Comparison of ENCODE assay signal across 1 cellular context in the genomic region with DNA sequence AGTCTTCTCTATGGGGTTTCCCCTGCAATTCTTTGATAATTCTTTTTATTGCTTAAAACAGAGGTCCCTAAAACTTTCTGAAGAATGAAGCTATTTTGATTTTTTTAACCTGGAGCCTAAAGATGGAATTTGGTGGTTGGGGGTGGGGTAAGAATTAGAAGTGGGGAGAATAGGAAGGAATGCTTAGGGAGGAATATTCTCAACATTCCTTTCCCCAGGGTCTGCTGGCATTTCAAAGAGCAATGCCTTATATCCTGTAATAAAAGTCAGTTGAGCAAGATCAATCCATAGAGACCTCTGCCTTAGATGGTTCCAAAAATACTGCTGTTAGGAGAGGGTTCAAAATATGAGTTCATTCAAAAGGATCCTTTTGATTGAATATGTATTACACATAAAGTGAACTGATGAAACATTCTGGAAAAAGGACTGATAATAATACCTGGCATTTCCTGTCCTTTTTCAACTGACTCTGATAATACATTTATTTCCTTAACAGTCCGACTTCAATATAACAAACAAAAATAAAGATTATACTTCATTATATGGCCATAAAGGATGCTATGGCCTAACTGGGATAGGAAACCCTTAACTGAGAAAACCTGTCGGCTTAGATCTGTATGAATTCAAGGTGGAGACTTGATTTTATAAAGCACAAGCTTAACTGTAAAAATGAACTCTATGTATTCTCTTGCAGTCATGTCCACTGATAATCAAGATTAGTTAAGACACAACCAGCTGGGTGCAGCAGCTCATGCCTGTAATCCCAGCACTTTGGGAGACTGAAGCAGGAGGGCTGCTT.
TF ChIP-seq lines count a peak whose summit lies in the region.

No MANE protein-coding gene starts in this region.

TF ChIP-seq in GM23338, 12 proteins besides CTCF, POLR2A, EP300 and RAD21 (continued from another document):
- TF ChIP-seq, protein P1, sequence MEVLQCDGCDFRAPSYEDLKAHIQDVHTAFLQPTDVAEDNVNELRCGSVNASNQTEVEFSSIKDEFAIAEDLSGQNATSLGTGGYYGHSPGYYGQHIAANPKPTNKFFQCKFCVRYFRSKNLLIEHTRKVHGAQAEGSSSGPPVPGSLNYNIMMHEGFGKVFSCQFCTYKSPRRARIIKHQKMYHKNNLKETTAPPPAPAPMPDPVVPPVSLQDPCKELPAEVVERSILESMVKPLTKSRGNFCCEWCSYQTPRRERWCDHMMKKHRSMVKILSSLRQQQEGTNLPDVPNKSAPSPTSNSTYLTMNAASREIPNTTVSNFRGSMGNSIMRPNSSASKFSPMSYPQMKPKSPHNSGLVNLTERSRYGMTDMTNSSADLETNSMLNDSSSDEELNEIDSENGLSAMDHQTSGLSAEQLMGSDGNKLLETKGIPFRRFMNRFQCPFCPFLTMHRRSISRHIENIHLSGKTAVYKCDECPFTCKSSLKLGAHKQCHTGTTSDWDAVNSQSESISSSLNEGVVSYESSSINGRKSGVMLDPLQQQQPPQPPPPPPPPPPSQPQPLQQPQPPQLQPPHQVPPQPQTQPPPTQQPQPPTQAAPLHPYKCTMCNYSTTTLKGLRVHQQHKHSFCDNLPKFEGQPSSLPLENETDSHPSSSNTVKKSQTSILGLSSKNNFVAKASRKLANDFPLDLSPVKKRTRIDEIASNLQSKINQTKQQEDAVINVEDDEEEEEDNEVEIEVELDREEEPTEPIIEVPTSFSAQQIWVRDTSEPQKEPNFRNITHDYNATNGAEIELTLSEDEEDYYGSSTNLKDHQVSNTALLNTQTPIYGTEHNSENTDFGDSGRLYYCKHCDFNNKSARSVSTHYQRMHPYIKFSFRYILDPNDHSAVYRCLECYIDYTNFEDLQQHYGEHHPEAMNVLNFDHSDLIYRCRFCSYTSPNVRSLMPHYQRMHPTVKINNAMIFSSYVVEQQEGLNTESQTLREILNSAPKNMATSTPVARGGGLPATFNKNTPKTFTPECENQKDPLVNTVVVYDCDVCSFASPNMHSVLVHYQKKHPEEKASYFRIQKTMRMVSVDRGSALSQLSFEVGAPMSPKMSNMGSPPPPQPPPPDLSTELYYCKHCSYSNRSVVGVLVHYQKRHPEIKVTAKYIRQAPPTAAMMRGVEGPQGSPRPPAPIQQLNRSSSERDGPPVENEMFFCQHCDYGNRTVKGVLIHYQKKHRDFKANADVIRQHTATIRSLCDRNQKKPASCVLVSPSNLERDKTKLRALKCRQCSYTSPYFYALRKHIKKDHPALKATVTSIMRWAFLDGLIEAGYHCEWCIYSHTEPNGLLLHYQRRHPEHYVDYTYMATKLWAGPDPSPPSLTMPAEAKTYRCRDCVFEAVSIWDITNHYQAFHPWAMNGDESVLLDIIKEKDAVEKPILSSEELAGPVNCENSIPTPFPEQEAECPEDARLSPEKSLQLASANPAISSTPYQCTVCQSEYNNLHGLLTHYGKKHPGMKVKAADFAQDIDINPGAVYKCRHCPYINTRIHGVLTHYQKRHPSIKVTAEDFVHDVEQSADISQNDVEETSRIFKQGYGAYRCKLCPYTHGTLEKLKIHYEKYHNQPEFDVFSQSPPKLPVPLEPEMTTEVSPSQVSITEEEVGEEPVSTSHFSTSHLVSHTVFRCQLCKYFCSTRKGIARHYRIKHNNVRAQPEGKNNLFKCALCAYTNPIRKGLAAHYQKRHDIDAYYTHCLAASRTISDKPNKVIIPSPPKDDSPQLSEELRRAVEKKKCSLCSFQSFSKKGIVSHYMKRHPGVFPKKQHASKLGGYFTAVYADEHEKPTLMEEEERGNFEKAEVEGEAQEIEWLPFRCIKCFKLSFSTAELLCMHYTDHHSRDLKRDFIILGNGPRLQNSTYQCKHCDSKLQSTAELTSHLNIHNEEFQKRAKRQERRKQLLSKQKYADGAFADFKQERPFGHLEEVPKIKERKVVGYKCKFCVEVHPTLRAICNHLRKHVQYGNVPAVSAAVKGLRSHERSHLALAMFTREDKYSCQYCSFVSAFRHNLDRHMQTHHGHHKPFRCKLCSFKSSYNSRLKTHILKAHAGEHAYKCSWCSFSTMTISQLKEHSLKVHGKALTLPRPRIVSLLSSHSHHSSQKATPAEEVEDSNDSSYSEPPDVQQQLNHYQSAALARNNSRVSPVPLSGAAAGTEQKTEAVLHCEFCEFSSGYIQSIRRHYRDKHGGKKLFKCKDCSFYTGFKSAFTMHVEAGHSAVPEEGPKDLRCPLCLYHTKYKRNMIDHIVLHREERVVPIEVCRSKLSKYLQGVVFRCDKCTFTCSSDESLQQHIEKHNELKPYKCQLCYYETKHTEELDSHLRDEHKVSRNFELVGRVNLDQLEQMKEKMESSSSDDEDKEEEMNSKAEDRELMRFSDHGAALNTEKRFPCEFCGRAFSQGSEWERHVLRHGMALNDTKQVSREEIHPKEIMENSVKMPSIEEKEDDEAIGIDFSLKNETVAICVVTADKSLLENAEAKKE (CRISPR knock-in tag; IDR thresholded peaks at IDR 0.05), result no peak
- no peak for TF ChIP-seq CREB1 (CRISPR knock-in tag; IDR thresholded peaks at IDR 0.05; ENCODE audit: low read depth)
